Comparison of ENCODE assay signal across 15 cellular contexts in the genomic region with DNA sequence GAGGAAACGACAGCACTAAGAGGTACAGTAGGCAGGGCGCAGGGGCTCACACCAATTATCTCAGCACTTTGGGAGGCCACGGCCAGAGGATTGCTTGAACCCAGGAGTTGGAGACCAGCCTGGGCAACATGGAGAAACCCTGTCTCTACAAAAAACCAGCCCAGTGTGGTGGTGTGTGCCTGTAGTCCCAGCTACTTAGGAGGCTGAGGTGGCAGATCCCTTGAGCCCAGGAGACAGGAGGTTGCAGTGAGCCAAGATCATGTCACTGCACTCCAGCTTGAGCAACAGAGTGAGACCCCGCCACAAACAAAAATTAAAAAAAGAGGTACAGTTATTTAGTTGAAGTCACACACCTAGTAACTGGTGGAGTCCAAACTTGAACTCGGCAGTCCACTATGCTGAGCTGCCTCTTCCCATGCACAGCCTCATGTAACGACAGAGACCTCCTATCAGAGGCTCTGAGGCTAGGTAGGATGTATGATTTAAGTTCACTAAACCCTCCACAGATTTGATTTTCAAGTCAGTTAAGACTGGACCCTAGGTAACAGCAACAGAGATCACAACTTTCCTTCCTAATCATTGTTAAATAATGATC. TPM values are rescaled to one million over a fixed set of nuclear protein-coding genes. Genes with fewer than 3 reads are reported as not detected.
DNase-seq lines count a peak whose midpoint lies in the region; ATAC-seq, FAIRE-seq and TF ChIP-seq lines count a peak whose summit lies in the region.
"Had no signal": no experiment of that assay in that cellular context is flagged by ENCODE, and none has a peak within 500 bp of the region (broad histone marks: within the 10 kb centered on the region; RNA-seq: fewer than 3 reads in every experiment).

No MANE protein-coding gene starts in this region.

- intact Hi-C loops in GM12878 (cut with micrococcal nuclease; ENCODE audit: unreplicated experiment) = loop anchor here (10.0 kb wide), 1 partner anchor 508 kb away; the partner anchor contains the start of gene SLC39A10

- peaks cover 85% of the 10 kb centered on the region for H3K36me3 Mint-ChIP-seq in activated CD4-positive, alpha-beta T cell treated with anti-CD3 and anti-CD28 coated beads, Interleukin-2, amount 10 ng/mL, durations not matched to agents 7 days and 5 days (ENCODE audit: low read depth)
- H3K36me3 Mint-ChIP-seq in stimulated activated naive B cell treated with anti-CD40 and anti-IgM and Interleukin-4, amounts not matched to agents 10 μg/mL and 1 μg/mL and 100 μg/mL, for 72 hours = peaks cover 48 to 64% of the 10 kb centered on the region in 2 donors

- POLR2A ChIA-PET in activated CD4-positive, alpha-beta T cell treated with anti-CD3 and anti-CD28 coated beads, Interleukin-2, amount 10 ng/mL, durations not matched to agents 7 days and 5 days (lab: Charles Lee) = interaction anchor here (0.6 to 1.6 kb wide), 5 partner anchors 9 to 506 kb away, joined by 3 to 7 read pairs (median 3); partner anchors contain the start of gene SLC39A10
- POLR2A ChIA-PET in GM12878 (lab: Charles Lee) = interaction anchor here (0.8 to 7.8 kb wide), 12 partner anchors 8 to 291 kb away, joined by 3 to 64 read pairs (median 7); partner anchors contain the start of gene STK17B

- H4K20me1 ChIP-seq in GM12878 (ENCODE audit: control insufficient read depth, insufficient read depth) = no peaks in the 10 kb centered on the region

- WGBS in GM12878 (ENCODE audit: insufficient coverage, insufficient replicate concordance, low lambda C conversion rate, missing lambda C conversion rate) = 23% methylated on average over 6 of the region's 6 CpGs

- SMC1A ChIA-PET in GM12878 (lab: Charles Lee; ENCODE audit: uncharacterized antibody, unreplicated experiment) = interaction anchor here (0.7 to 11.7 kb wide), 24 partner anchors 9 to 291 kb away, joined by 3 to 124 read pairs (median 5); partner anchors contain the start of gene STK17B

- no peaks in the 10 kb centered on the region for H3K9me3 Mint-ChIP-seq in activated CD4-positive, alpha-beta T cell treated with anti-CD3 and anti-CD28 coated beads, Interleukin-2, amount 10 ng/mL, durations not matched to agents 7 days and 5 days
- no peaks in the 10 kb centered on the region for H3K9me3 Mint-ChIP-seq in stimulated activated naive B cell treated with anti-CD40 and anti-IgM and Interleukin-4, amounts not matched to agents 10 μg/mL and 1 μg/mL and 100 μg/mL, for 72 hours

- in situ Hi-C loops in GM12878 (cut with MboI) = loop anchor here (25.0 kb wide), 1 partner anchor 100 kb away; no protein-coding TSS in a partner anchor

- CTCF ChIA-PET in activated CD4-positive, alpha-beta T cell treated with anti-CD3 and anti-CD28 coated beads, Interleukin-2, amount 10 ng/mL, durations not matched to agents 7 days and 5 days (lab: Charles Lee) = interaction anchor here (0.7 to 3.2 kb wide), 11 partner anchors 10 to 599 kb away, joined by 3 to 12 read pairs (median 3); no protein-coding TSS in a partner anchor
- CTCF ChIA-PET in GM12878 (lab: Yijun Ruan, JAX) = interaction anchor here (1.0 to 7.0 kb wide), 10 partner anchors 14 to 113 kb away, joined by 3 to 62 read pairs (median 8); no protein-coding TSS in a partner anchor

- H3K4me1 Mint-ChIP-seq in activated CD4-positive, alpha-beta T cell treated with anti-CD3 and anti-CD28 coated beads, Interleukin-2, amount 10 ng/mL, durations not matched to agents 7 days and 5 days = peaks cover 63% of the 10 kb centered on the region
- peaks cover 28 to 63% of the 10 kb centered on the region in 2 donors for H3K4me1 Mint-ChIP-seq in stimulated activated naive B cell treated with anti-CD40 and anti-IgM and Interleukin-4, amounts not matched to agents 10 μg/mL and 1 μg/mL and 100 μg/mL, for 72 hours

- TF ChIP-seq EP300 in GM12878 (IDR thresholded peaks at IDR 0.05; ENCODE audit: borderline replicate concordance in 1 of 2, control insufficient read depth in 1 of 2, low read depth in 2 of 2, low read length in 2 of 2) = no peak

- peak; percentile 27; the same call in 1 of the 2 replicates for TF ChIP-seq POLR2A in GM12878 (IDR thresholded peaks at IDR 0.05; ENCODE audit: low read depth, low read length)

- peaks cover 92% of the 10 kb centered on the region for H3K36me3 ChIP-seq in KOPT-K1 (ENCODE audit: insufficient read depth, low read length)
- H3K36me3 ChIP-seq in GM12878 (ENCODE audit: control insufficient read depth in 2 of 2, insufficient read depth in 2 of 2, low read length in 1 of 2) = peaks cover 0 to 9% of the 10 kb centered on the region in 2 experiments; a peak in 2 of 4 replicates

- peaks cover 95% of the 10 kb centered on the region for H3K79me2 ChIP-seq in GM12878 (ENCODE audit: control insufficient read depth, insufficient read depth, low read length)

- H3K9ac ChIP-seq in GM12878 (ENCODE audit: control insufficient read depth, insufficient read depth, low read length) = peak overlapping the region; percentile 75

- H3K27ac ChIP-seq in KOPT-K1 (ENCODE audit: low read depth, low read length, poor library complexity, severe bottlenecking) (peak overlapping the region; percentile 32), GM12878 (ENCODE audit: control insufficient read depth, insufficient read depth) (peak overlapping the region; percentile 82)
- H3K27ac ChIP-seq: A549 had no signal

- H3K27me3 ChIP-seq in GM12878 (replicated peaks in 1 of 2; ENCODE audit: control insufficient read depth in 2 of 2, insufficient read depth in 2 of 2, low read length in 1 of 2) = no peaks in the 10 kb centered on the region

- H3K9me3 ChIP-seq in KOPT-K1 (ENCODE audit: insufficient read depth, low read length, poor library complexity, severe bottlenecking) = no peaks in the 10 kb centered on the region
- H3K9me3 ChIP-seq in GM12878 (replicated peaks; ENCODE audit: control insufficient read depth, insufficient read depth, low read length) = peaks cover 3% of the 10 kb centered on the region; the same call in 1 of the 3 replicates
- H3K9me3 ChIP-seq: A549 had no signal

- H3K4me1 ChIP-seq in GM12878 (ENCODE audit: control insufficient read depth, insufficient read depth, low read length) = peaks cover 29% of the 10 kb centered on the region

- TF ChIP-seq RAD21 in GM12878 (IDR thresholded peaks at IDR 0.05; ENCODE audit: insufficient read depth, low read depth, low read length) = no peak

- ATAC-seq in GM12878 (peak; percentile 38), GM19397 (IDR thresholded peaks at IDR 0.05; ENCODE audit: unreplicated experiment) (no peak), GM21447 (IDR thresholded peaks at IDR 0.05; ENCODE audit: unreplicated experiment) (no peak)
- peak in 1 of 2 donors; percentile 8 for ATAC-seq in stimulated activated naive B cell treated with anti-CD40 and anti-IgM and Interleukin-4, amounts not matched to agents 10 μg/mL and 1 μg/mL and 100 μg/mL, for 72 hours (replicated peaks)
- ATAC-seq: A549, K562, Panc1 had no signal

- no peak for TF ChIP-seq CTCF in GM12878 (IDR thresholded peaks at IDR 0.05 in 2 of 3, conservative IDR thresholded peaks at IDR 0.05 in 1 of 3; ENCODE audit: control insufficient read depth in 2 of 3, extremely low read depth in 1 of 3, insufficient read depth in 1 of 3, low read depth in 3 of 3, low read length in 3 of 3)

- peak overlapping the region; percentile 70 for H3K4me3 ChIP-seq in GM12878
- H3K4me3 ChIP-seq: A549, K562 had no signal

- H3K4me2 ChIP-seq in GM12878 (ENCODE audit: control insufficient read depth, insufficient read depth) = peak overlapping the region; percentile 86
- H3K4me2 ChIP-seq: A549 had no signal

- peak; percentile 49 for DNase-seq in activated CD4-positive, alpha-beta T cell treated with anti-CD3 and anti-CD28 coated beads, Interleukin-2, amount 10 ng/mL, durations not matched to agents 7 days and 5 days
- DNase-seq in activated CD4-positive, alpha-beta T cell treated with anti-CD3 and anti-CD28 coated beads, Interleukin-2, amount 50 U/mL, for 48 hours = no peak
- no peak for DNase-seq in GM12878 (ENCODE audit: low read depth, low spot score)
- no peak for DNase-seq in stimulated activated naive B cell treated with anti-CD40 and anti-IgM and Interleukin-4, amounts not matched to agents 10 μg/mL and 1 μg/mL and 100 μg/mL, for 72 hours
- DNase-seq in NCI-H2081 (lab: John Stamatoyannopoulos, UW) = no peak
- DNase-seq: cortex of kidney, foreskin fibroblast, NCI-H2171 treated with DMSO at 0.1 percent for 48 hours, occipital lobe had no signal

- FAIRE-seq in GM12878 (lab: Jason Lieb, UNC) = no peak
- FAIRE-seq: A549, K562 had no signal

- no peaks in the 10 kb centered on the region for H3K27me3 Mint-ChIP-seq in activated CD4-positive, alpha-beta T cell treated with anti-CD3 and anti-CD28 coated beads, Interleukin-2, amount 10 ng/mL, durations not matched to agents 7 days and 5 days
- H3K27me3 Mint-ChIP-seq in stimulated activated naive B cell treated with anti-CD40 and anti-IgM and Interleukin-4, amounts not matched to agents 10 μg/mL and 1 μg/mL and 100 μg/mL, for 72 hours = no peaks in the 10 kb centered on the region

- H3K4me3 Mint-ChIP-seq in activated CD4-positive, alpha-beta T cell treated with anti-CD3 and anti-CD28 coated beads, Interleukin-2, amount 10 ng/mL, durations not matched to agents 7 days and 5 days = peak overlapping the region; percentile 68
- peak overlapping the region; percentile 60 to 65 for H3K4me3 Mint-ChIP-seq in stimulated activated naive B cell treated with anti-CD40 and anti-IgM and Interleukin-4, amounts not matched to agents 10 μg/mL and 1 μg/mL and 100 μg/mL, for 72 hours

- BruUV-seq in GM12878 (replicated peaks; lab: Mats Ljungman, UMichigan) = no TSS peak

- H2AFZ ChIP-seq in GM12878 (ENCODE audit: control insufficient read depth, low read depth, low read length) = no peak overlapping the region

- H3K27ac Mint-ChIP-seq in activated CD4-positive, alpha-beta T cell treated with anti-CD3 and anti-CD28 coated beads, Interleukin-2, amount 10 ng/mL, durations not matched to agents 7 days and 5 days = peak overlapping the region; percentile 95
- peak overlapping the region; percentile 82 for H3K27ac Mint-ChIP-seq in stimulated activated naive B cell treated with anti-CD40 and anti-IgM and Interleukin-4, amounts not matched to agents 10 μg/mL and 1 μg/mL and 100 μg/mL, for 72 hours

- RAD21 ChIA-PET in GM12878 (lab: Charles Lee; ENCODE audit: unreplicated experiment) = interaction anchor here (0.6 to 8.5 kb wide), 23 partner anchors 8 to 214 kb away, joined by 3 to 95 read pairs (median 4); partner anchors contain the start of gene STK17B

RNA-seq across cellular contexts. Expression of gene STK17B, which starts 8.7 kb away (rescaled TPM):
- total RNA-seq in activated CD4-positive, alpha-beta T cell treated with anti-CD3 and anti-CD28 coated beads, Interleukin-2, amount 10 ng/mL, durations not matched to agents 7 days and 5 days = 100 to 1,000 TPM; 329 to 403 TPM
- total RNA-seq in GM12878 (2013; cell fraction: nucleolus; rRNA removed) = 287 and 297 TPM in 2 replicates
- total RNA-seq in GM12878 (2014; rRNA removed) (79.5 and 93.8 TPM in 2 replicates), GM12878 (2014; rRNA removed; fragmentation: Illumina TruSeq; extraction: Trizol) (108 and 112 TPM in 2 replicates), GM12878 (2021) (73.3 and 74.2 TPM in 2 replicates)
- polyA plus RNA-seq in GM12878 (2011; ENCODE audit: low read depth) = 16.7 TPM
- polyA plus RNA-seq in GM12878 (2011; rRNA removed) (78.5 and 140 TPM in 2 replicates), GM12878 (2014; fragmentation: Illumina TruSeq; extraction: Trizol) (55.3 and 75.5 TPM in 2 replicates), GM12878 (2014; fragmentation: Nextera tagmentation; extraction: Ambion mirVana) (10 to 100 TPM; 21.2 to 28.2 TPM), GM12878 (2014; rRNA removed) (27.6 and 35.5 TPM in 2 replicates), GM12878 (2016; fragmentation: Nextera tagmentation; extraction: Ambion mirVana) (10 to 100 TPM; 46.2 to 52.1 TPM)
- 21.6 and 28.7 TPM in 2 replicates for polyA plus RNA-seq in GM12878 (2011; cell fraction: cytosol; rRNA removed)
- polyA plus RNA-seq in GM12878 (2011; cell fraction: nucleus; rRNA removed) = 22.5 and 24.8 TPM in 2 replicates
- 34.8 and 37.2 TPM in 2 replicates for polyA plus RNA-seq in GM12878 (2012)
- 64.3 and 113 TPM in 2 replicates for polyA minus RNA-seq in GM12878 (2011; rRNA and poly(A)+ RNA removed)
- polyA minus RNA-seq in GM12878 (2011; cell fraction: cytosol; rRNA and poly(A)+ RNA removed) = 42.9 and 44.6 TPM in 2 replicates
- polyA minus RNA-seq in GM12878 (2011; cell fraction: nucleus; rRNA and poly(A)+ RNA removed) = 38.0 and 57.0 TPM in 2 replicates
